Comparison of ENCODE assay signal across 12 cellular contexts in genomic region chr13:33236021-33236420, GRCh38. TPM values are rescaled to one million over a fixed set of nuclear protein-coding genes. Genes with fewer than 3 reads are reported as not detected.
DNase-seq lines count a peak whose midpoint lies in the region; ATAC-seq and TF ChIP-seq lines count a peak whose summit lies in the region.
"Had no signal": no experiment of that assay in that cellular context is flagged by ENCODE, and none has a peak within 500 bp of the region (broad histone marks: within the 10 kb centered on the region; RNA-seq: fewer than 3 reads in every experiment).

No MANE protein-coding gene starts in this region.

- H3K4me3 Mint-ChIP-seq in activated CD8-positive, alpha-beta T cell treated with anti-CD3 and anti-CD28 coated beads, Interleukin-2, amount 10 ng/mL, durations not matched to agents 7 days and 5 days: no peak overlapping the region
- H3K4me3 Mint-ChIP-seq: activated naive CD8-positive, alpha-beta T cell treated with anti-CD3 and anti-CD28 coated beads, Interleukin-2, amount 10 ng/mL, durations not matched to agents 7 days and 5 days; T-helper 2 cell treated with Interferon-gamma antibody and Interleukin-4, amounts not matched to agents 5 μg/mL and 100 μg/mL, for 36 hours had no signal

- H3K4me1 Mint-ChIP-seq in activated CD8-positive, alpha-beta T cell treated with anti-CD3 and anti-CD28 coated beads, Interleukin-2, amount 10 ng/mL, durations not matched to agents 7 days and 5 days (ENCODE audit: low read depth): no peaks in the 10 kb centered on the region
- H3K4me1 Mint-ChIP-seq: activated naive CD8-positive, alpha-beta T cell treated with anti-CD3 and anti-CD28 coated beads, Interleukin-2, amount 10 ng/mL, durations not matched to agents 7 days and 5 days had no signal

- no peaks in the 10 kb centered on the region for H3K36me3 Mint-ChIP-seq in activated CD8-positive, alpha-beta T cell treated with anti-CD3 and anti-CD28 coated beads, Interleukin-2, amount 10 ng/mL, durations not matched to agents 7 days and 5 days (ENCODE audit: low read depth)
- H3K36me3 Mint-ChIP-seq: activated naive CD8-positive, alpha-beta T cell treated with anti-CD3 and anti-CD28 coated beads, Interleukin-2, amount 10 ng/mL, durations not matched to agents 7 days and 5 days had no signal

- H3K27me3 ChIP-seq in adipocyte (replicated peaks; ENCODE audit: control insufficient read depth, insufficient read depth, low read length): no peaks in the 10 kb centered on the region
- no peaks in the 10 kb centered on the region for H3K27me3 ChIP-seq in stomach
- H3K27me3 ChIP-seq in body of pancreas: no peaks in the 10 kb centered on the region

- H3K9me3 Mint-ChIP-seq in activated CD8-positive, alpha-beta T cell treated with anti-CD3 and anti-CD28 coated beads, Interleukin-2, amount 10 ng/mL, durations not matched to agents 7 days and 5 days (ENCODE audit: insufficient read depth): no peaks in the 10 kb centered on the region

- peak; percentile 92 for DNase-seq in HCEC 1CT
- peak; percentile 83 for DNase-seq in adipocyte (ENCODE audit: low read depth)
- DNase-seq in foreskin fibroblast: peak; percentile 58 to 81
- DNase-seq in stomach: no peak
- no peak for DNase-seq in stimulated activated CD4-positive, alpha-beta T cell treated with anti-CD3 and anti-CD28 coated beads, Interleukin-15, amount 100 ng/mL, for 24 hours
- DNase-seq in activated CD8-positive, alpha-beta T cell treated with anti-CD3 and anti-CD28 coated beads, Interleukin-2, amount 10 ng/mL, durations not matched to agents 7 days and 5 days: no peak
- DNase-seq in body of pancreas: no peak
- DNase-seq: activated naive CD8-positive, alpha-beta T cell treated with anti-CD3 and anti-CD28 coated beads, Interleukin-2, amount 10 ng/mL, durations not matched to agents 7 days and 5 days; H7 had no signal

- POLR2A ChIA-PET in activated CD8-positive, alpha-beta T cell treated with anti-CD3 and anti-CD28 coated beads, Interleukin-2, amount 10 ng/mL, durations not matched to agents 7 days and 5 days (lab: Charles Lee): no interaction called here

- 72 to 84% (median 83%) methylated on average over 8 of the region's 8 CpGs for WGBS in stomach, 5 donors
- WGBS in body of pancreas, 2 donors: 84 to 85% methylated on average over 8 of the region's 8 CpGs

- H3K36me3 ChIP-seq in adipocyte (ENCODE audit: control insufficient read depth, insufficient read depth, low read length, severe bottlenecking) (no peaks in the 10 kb centered on the region), stomach (peaks cover 0 to 16% (median 10%) of the 10 kb centered on the region in 4 donors), body of pancreas (replicated peaks in 1 of 2; ENCODE audit: insufficient read depth in 1 of 2, low read depth in 2 of 2) (no peaks in the 10 kb centered on the region)

- TF ChIP-seq POLR2A in stomach (IDR thresholded peaks at IDR 0.05) (no peak), body of pancreas (IDR thresholded peaks at IDR 0.05) (no peak)

- H3K27ac ChIP-seq in stomach: peak overlapping the region in 4 of 5 donors; percentile 43 to 63 (median 52)
- H3K27ac ChIP-seq in body of pancreas: peak overlapping the region in 2 of 4 donors; percentile 27 to 73
- H3K27ac ChIP-seq: KMS-11 had no signal

- peaks cover 3% of the 10 kb centered on the region for H3K27me3 Mint-ChIP-seq in activated CD8-positive, alpha-beta T cell treated with anti-CD3 and anti-CD28 coated beads, Interleukin-2, amount 10 ng/mL, durations not matched to agents 7 days and 5 days (ENCODE audit: low read depth)

- CTCF ChIA-PET in activated CD8-positive, alpha-beta T cell treated with anti-CD3 and anti-CD28 coated beads, Interleukin-2, amount 10 ng/mL, durations not matched to agents 7 days and 5 days (lab: Charles Lee): no interaction called here

- TF ChIP-seq CTCF in foreskin fibroblast (IDR thresholded peaks at IDR 0.05; ENCODE audit: low read depth, low read length) (no peak), stomach (IDR thresholded peaks at IDR 0.05) (no peak), body of pancreas (IDR thresholded peaks at IDR 0.05) (no peak)

- intact Hi-C loops in stomach (cut with DNase I; ENCODE audit: low total_unique reads): no loop called here
- intact Hi-C loops in body of pancreas (cut with DNase I): no loop called here

- ATAC-seq in HG03469 (IDR thresholded peaks at IDR 0.05; ENCODE audit: unreplicated experiment): no peak
- ATAC-seq in activated CD8-positive, alpha-beta T cell treated with anti-CD3 and anti-CD28 coated beads, Interleukin-2, amount 10 ng/mL, durations not matched to agents 7 days and 5 days: no peak
- no peak for ATAC-seq in body of pancreas

- no peak for TF ChIP-seq EP300 in stomach (IDR thresholded peaks at IDR 0.05)

- H3K4me1 ChIP-seq in adipocyte (ENCODE audit: control insufficient read depth, insufficient read depth, low read length): peaks cover 42% of the 10 kb centered on the region
- H3K4me1 ChIP-seq in stomach: peaks cover 10 to 19% (median 17%) of the 10 kb centered on the region in 4 donors
- peaks cover 20% of the 10 kb centered on the region for H3K4me1 ChIP-seq in body of pancreas

- H3K9me3 ChIP-seq in adipocyte (ENCODE audit: control insufficient read depth, low read length): peaks cover 8% of the 10 kb centered on the region
- peaks cover 0 to 7% (median 3%) of the 10 kb centered on the region in 4 donors for H3K9me3 ChIP-seq in stomach
- peaks cover 0 to 4% (median 0%) of the 10 kb centered on the region in 3 donors for H3K9me3 ChIP-seq in body of pancreas

- H3K27ac Mint-ChIP-seq in activated CD8-positive, alpha-beta T cell treated with anti-CD3 and anti-CD28 coated beads, Interleukin-2, amount 10 ng/mL, durations not matched to agents 7 days and 5 days: no peak overlapping the region
- H3K27ac Mint-ChIP-seq: activated naive CD8-positive, alpha-beta T cell treated with anti-CD3 and anti-CD28 coated beads, Interleukin-2, amount 10 ng/mL, durations not matched to agents 7 days and 5 days; T-helper 2 cell treated with Interferon-gamma antibody and Interleukin-4, amounts not matched to agents 5 μg/mL and 100 μg/mL, for 36 hours had no signal

- peak overlapping the region; percentile 63 for H3K9ac ChIP-seq in adipocyte (ENCODE audit: low read length)
- H3K9ac ChIP-seq: KMS-11 had no signal

- H3K4me3 ChIP-seq in adipocyte (ENCODE audit: low read length) (peak overlapping the region; percentile 56), foreskin fibroblast (ENCODE audit: low read depth in 1 of 2, low read length in 2 of 2) (no peak overlapping the region), stomach (no peak overlapping the region), body of pancreas (no peak overlapping the region)

RNA-seq across cellular contexts. Expression of gene STARD13, which starts 49.5 kb away (rescaled TPM):
- total RNA-seq in stomach (100 to 1,000 TPM in 1 of 5 donors, 10 to 100 TPM in 4; 41.3 to 158 (median 54.3) TPM), body of pancreas (10 to 100 TPM; 18.9 to 29.7 TPM)
- 1 to 10 TPM; 4.4 to 9.2 (median 6.7) TPM for polyA plus RNA-seq in stomach
- total RNA-seq in activated CD8-positive, alpha-beta T cell treated with anti-CD3 and anti-CD28 coated beads, Interleukin-2, amount 10 ng/mL, durations not matched to agents 7 days and 5 days: not detected

Comparison
In these comparisons a context has a peak if more than half of its experiments do, and no peak if none do; other contexts are left out.
1. DNase-seq: peak in HCEC 1CT (single experiment), adipocyte (single experiment) and foreskin fibroblast (2 of 2); none in stomach (single experiment), stimulated activated CD4-positive, alpha-beta T cell treated with anti-CD3 and anti-CD28 coated beads, Interleukin-15, amount 100 ng/mL, for 24 hours (single experiment), activated CD8-positive, alpha-beta T cell treated with anti-CD3 and anti-CD28 coated beads, Interleukin-2, amount 10 ng/mL, durations not matched to agents 7 days and 5 days (single experiment) and body of pancreas (0 of 4).
2. RNA of gene STARD13, which starts 49.5 kb away (total RNA-seq): 41.3 to 158 TPM in stomach and 18.9 to 29.7 TPM in body of pancreas; not detected in activated CD8-positive, alpha-beta T cell treated with anti-CD3 and anti-CD28 coated beads, Interleukin-2, amount 10 ng/mL, durations not matched to agents 7 days and 5 days; every median in the first group is over 10 times any median in the second.